Comparison of ENCODE assay signal across 8 cellular contexts in genomic region chr7:26061340-26062239, GRCh38.
DNase-seq lines count a peak whose midpoint lies in the region; ATAC-seq and TF ChIP-seq lines count a peak whose summit lies in the region.

No MANE protein-coding gene starts in this region.

- no peak overlapping the region for H3K4me3 Mint-ChIP-seq in activated T-helper 1 cell treated with anti-CD3 and anti-CD28 coated beads, Interleukin-12 subunit alpha, Interleukin-12 subunit beta, Interleukin-2, Interleukin-4 antibody, amounts not matched to agents 30 ng/mL and 10 ng/mL and 1 ng/mL, durations not matched to agents 14 hours and 24 hours and 36 hours

- no peak for ATAC-seq in GM19455 (IDR thresholded peaks at IDR 0.05; ENCODE audit: unreplicated experiment)

- H3K27me3 Mint-ChIP-seq in activated T-helper 1 cell treated with anti-CD3 and anti-CD28 coated beads, Interleukin-12 subunit alpha, Interleukin-12 subunit beta, Interleukin-2, Interleukin-4 antibody, amounts not matched to agents 30 ng/mL and 10 ng/mL and 1 ng/mL, durations not matched to agents 14 hours and 24 hours and 36 hours (ENCODE audit: insufficient read depth): peaks cover 15% of the 10 kb centered on the region

- peak; percentile 79 for TF ChIP-seq CTCF in LNCAP (IDR thresholded peaks at IDR 0.05)

- peak; percentile 40 to 58 for DNase-seq in NCI-H524 (lab: John Stamatoyannopoulos, UW)
- no peak for DNase-seq in NCI-H524 treated with DMSO at 0.1 percent for 48 hours (lab: John Stamatoyannopoulos, UW)
- peak; percentile 43 for DNase-seq in RKO (ENCODE audit: low spot score)
- peak; percentile 38 for DNase-seq in activated T-helper 1 cell treated with anti-CD3 and anti-CD28 coated beads, Interleukin-12 subunit alpha, Interleukin-12 subunit beta, Interleukin-2, Interleukin-4 antibody, amounts not matched to agents 30 ng/mL and 10 ng/mL and 1 ng/mL, durations not matched to agents 14 hours and 24 hours and 36 hours (ENCODE audit: low spot score)
- peak; percentile 11 for DNase-seq in globus pallidus (ENCODE audit: low spot score)
- peak; percentile 71 for DNase-seq in retina

- no peak overlapping the region for H3K27ac Mint-ChIP-seq in activated T-helper 1 cell treated with anti-CD3 and anti-CD28 coated beads, Interleukin-12 subunit alpha, Interleukin-12 subunit beta, Interleukin-2, Interleukin-4 antibody, amounts not matched to agents 30 ng/mL and 10 ng/mL and 1 ng/mL, durations not matched to agents 14 hours and 24 hours and 36 hours

- no peaks in the 10 kb centered on the region for H3K36me3 Mint-ChIP-seq in activated T-helper 1 cell treated with anti-CD3 and anti-CD28 coated beads, Interleukin-12 subunit alpha, Interleukin-12 subunit beta, Interleukin-2, Interleukin-4 antibody, amounts not matched to agents 30 ng/mL and 10 ng/mL and 1 ng/mL, durations not matched to agents 14 hours and 24 hours and 36 hours (ENCODE audit: low read depth)

- H3K4me1 Mint-ChIP-seq in activated T-helper 1 cell treated with anti-CD3 and anti-CD28 coated beads, Interleukin-12 subunit alpha, Interleukin-12 subunit beta, Interleukin-2, Interleukin-4 antibody, amounts not matched to agents 30 ng/mL and 10 ng/mL and 1 ng/mL, durations not matched to agents 14 hours and 24 hours and 36 hours (ENCODE audit: low read depth): peaks cover 15% of the 10 kb centered on the region

- intact Hi-C loops in activated T-helper 1 cell treated with anti-CD3 and anti-CD28 coated beads, Interleukin-12 subunit alpha, Interleukin-12 subunit beta, Interleukin-2, Interleukin-4 antibody, amounts not matched to agents 30 ng/mL and 10 ng/mL and 1 ng/mL, durations not matched to agents 14 hours and 24 hours and 36 hours (cut with micrococcal nuclease): loop anchor here (1.0 kb wide), 1 partner anchor 168 kb away; no protein-coding TSS in a partner anchor

- no peaks in the 10 kb centered on the region for H3K9me3 Mint-ChIP-seq in activated T-helper 1 cell treated with anti-CD3 and anti-CD28 coated beads, Interleukin-12 subunit alpha, Interleukin-12 subunit beta, Interleukin-2, Interleukin-4 antibody, amounts not matched to agents 30 ng/mL and 10 ng/mL and 1 ng/mL, durations not matched to agents 14 hours and 24 hours and 36 hours
